ENCODE assay signal across 9 cellular contexts in genomic region chr12:8231666-8232608, GRCh38. TPM values are rescaled to one million over a fixed set of nuclear protein-coding genes. Genes with fewer than 3 reads are reported as not detected.
A peak's percentile ranks its signal among the peaks of the same experiment; 100 is the strongest.
DNase-seq lines count a peak whose midpoint lies in the region; ATAC-seq and TF ChIP-seq lines count a peak whose summit lies in the region.
"Not testable (repeated sequence)": the region's sequence is repeated elsewhere in the genome, so short reads cannot be mapped to it uniquely, and the experiment has no call there.
"Had no signal": no experiment of that assay in that cellular context is flagged by ENCODE, and none has a peak within 500 bp of the region (broad histone marks: within the 10 kb centered on the region; RNA-seq: fewer than 3 reads in every experiment).

No MANE protein-coding gene starts in this region.

- not testable (repeated sequence) for H3F3A ChIP-seq in smooth muscle cell (ENCODE audit: low read depth)

- not testable (repeated sequence) for H3K27ac ChIP-seq in left lung; smooth muscle cell (ENCODE audit: low read depth); thyroid gland

- H3K27me3 ChIP-seq in left lung; smooth muscle cell (ENCODE audit: low read depth); thyroid gland: not testable (repeated sequence)

- TF ChIP-seq POLR2A in thyroid gland (IDR thresholded peaks at IDR 0.05): not testable (repeated sequence)

- 39% methylated on average over 22 of the region's 22 CpGs for WGBS in smooth muscle cell (ENCODE audit: low lambda C conversion rate)
- WGBS in thyroid gland, 2 donors: 45 to 53% methylated on average over 22 of the region's 22 CpGs

- not testable (repeated sequence) for H3K79me2 ChIP-seq in smooth muscle cell (ENCODE audit: low read depth)

- not testable (repeated sequence) for H3K4me2 ChIP-seq in smooth muscle cell

- TF ChIP-seq CTCF in left lung (IDR thresholded peaks at IDR 0.05) (peak; percentile 69 to 78), smooth muscle cell (IDR thresholded peaks at IDR 0.05; ENCODE audit: borderline replicate concordance, insufficient read depth, poor library complexity, severe bottlenecking) (peak; percentile 66), thyroid gland (IDR thresholded peaks at IDR 0.05) (peak; percentile 39 to 85 (median 67))

- H2AFZ ChIP-seq in smooth muscle cell (ENCODE audit: low read depth): not testable (repeated sequence)

- not testable (repeated sequence) for H3K9me3 ChIP-seq in left lung; smooth muscle cell (replicated peaks; ENCODE audit: low read depth); thyroid gland

- not testable (repeated sequence) for H3K9ac ChIP-seq in smooth muscle cell (ENCODE audit: low read depth)

- not testable (repeated sequence) for H3K4me1 ChIP-seq in left lung; smooth muscle cell (ENCODE audit: low read depth); thyroid gland

- not testable (repeated sequence) for H4K20me1 ChIP-seq in smooth muscle cell (ENCODE audit: low read depth)

- intact Hi-C loops in left lung (cut with DNase I): not testable (repeated sequence)
- intact Hi-C loops in thyroid gland (cut with DNase I): loop anchor here (5.0 kb wide), 1 partner anchor 125 kb away; no protein-coding TSS in a partner anchor

- H3K36me3 ChIP-seq in left lung; smooth muscle cell (ENCODE audit: low read depth); thyroid gland: not testable (repeated sequence)

- not testable (repeated sequence) for ATAC-seq in left lung

- DNase-seq in EL (peak; percentile 86), MV-4-11 (lab: John Stamatoyannopoulos, UW) (peak; percentile 24), T-helper 22 cell (ENCODE audit: low read depth) (peak; percentile 29), activated T-helper 1 cell treated with Interleukin-2 at 50 U/mL for 16 hours (ENCODE audit: low read depth) (peak; percentile 60), left lung (peak; percentile 51 to 82), thyroid gland (peak; percentile 58 to 63)
- DNase-seq in effector CD4-positive, alpha-beta T cell: peak; percentile 51
- not testable (repeated sequence) for DNase-seq in smooth muscle cell (lab: John Stamatoyannopoulos, UW; ENCODE audit: unreplicated experiment)

- not testable (repeated sequence) for H3K4me3 ChIP-seq in left lung; smooth muscle cell; thyroid gland (replicated peaks in 1 of 3)

RNA-seq across cellular contexts. Expression of gene FAM90A1, which starts 4.5 kb away (rescaled TPM):
- under 1 TPM; 0.39 to 0.61 TPM for total RNA-seq in left lung
- not detected in 2 replicates for total RNA-seq in smooth muscle cell
- not detected in 2 replicates for polyA plus RNA-seq in smooth muscle cell
- under 1 TPM in 1 of 4 donors, not detected in 3; 0.39 TPM for total RNA-seq in thyroid gland
- total RNA-seq: H4 had no signal
